15 cellular contexts compared by ENCODE assay signal in the genomic region with DNA sequence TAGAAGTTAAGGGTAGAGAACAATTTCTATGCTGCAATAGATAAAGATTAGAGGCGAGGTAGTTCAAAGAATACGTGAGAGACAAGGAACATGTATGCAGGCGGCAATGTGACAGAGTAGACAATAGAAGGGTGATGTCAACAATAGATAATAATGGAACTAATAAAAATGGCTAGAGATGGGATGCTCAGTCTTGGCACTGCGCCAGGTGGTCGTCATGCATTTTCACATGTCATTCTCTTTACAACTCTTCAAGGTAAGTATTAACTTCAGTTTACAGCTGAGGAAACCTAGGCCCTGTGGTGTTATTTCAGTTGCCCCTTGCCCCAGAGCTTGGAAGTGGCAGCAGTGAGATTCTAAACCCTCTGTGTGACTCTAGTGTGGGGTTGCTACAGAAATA.
DNase-seq lines count a peak whose midpoint lies in the region; FAIRE-seq and TF ChIP-seq lines count a peak whose summit lies in the region.
"Had no signal": no experiment of that assay in that cellular context is flagged by ENCODE, and none has a peak within 500 bp of the region (broad histone marks: within the 10 kb centered on the region; RNA-seq: fewer than 3 reads in every experiment).

No MANE protein-coding gene starts in this region.

- H3K27me3 ChIP-seq in BLaER1 = no peaks in the 10 kb centered on the region
- no peaks in the 10 kb centered on the region for H3K27me3 ChIP-seq in BLaER1 treated with 17β-estradiol and CSF1 and Interleukin-3, amounts not matched to agents 10 nM and 100 nM
- H3K27me3 ChIP-seq in endothelial cell of umbilical vein (ENCODE audit: control insufficient read depth in 2 of 2, insufficient read depth in 2 of 2, low read length in 2 of 2) = no peaks in the 10 kb centered on the region
- H3K27me3 ChIP-seq: BE2C had no signal

- H3K27ac ChIP-seq in BLaER1 (peak overlapping the region; percentile 80), endothelial cell of umbilical vein (ENCODE audit: insufficient read depth, low read depth, low read length) (no peak overlapping the region)
- peak overlapping the region in 6 of 11 experiments; percentile 5 to 78 (median 74); a peak in 10 of 22 replicates for H3K27ac ChIP-seq in BLaER1 treated with 17β-estradiol and CSF1 and Interleukin-3, amounts not matched to agents 10 nM and 100 nM
- H3K27ac ChIP-seq: A549, HL-60 had no signal

- BruUV-seq in endothelial cell of umbilical vein (replicated peaks; lab: Mats Ljungman, UMichigan) = no TSS peak

- no peak for TF ChIP-seq CTCF in endothelial cell of umbilical vein (IDR thresholded peaks at IDR 0.05; ENCODE audit: extremely low read depth in 1 of 2, insufficient read depth in 1 of 2, low read depth in 1 of 2, low read length in 2 of 2)

- no peak for FAIRE-seq in endothelial cell of umbilical vein (lab: Jason Lieb, UNC)
- FAIRE-seq: A549 had no signal

- dilution Hi-C loops in endothelial cell of umbilical vein (cut with MboI; ENCODE audit: extremely low pct_ligation_motif_present, low sequenced_read_pairs) = no loop called here

- H3K4me1 ChIP-seq in BLaER1 (peaks cover 79% of the 10 kb centered on the region), endothelial cell of umbilical vein (ENCODE audit: control insufficient read depth, extremely low read depth, insufficient read depth, low read length) (no peaks in the 10 kb centered on the region)
- H3K4me1 ChIP-seq in BLaER1 treated with 17β-estradiol and CSF1 and Interleukin-3, amounts not matched to agents 10 nM and 100 nM = peaks cover 0 to 76% (median 48%) of the 10 kb centered on the region in 10 experiments; a peak in 16 of 20 replicates
- H3K4me1 ChIP-seq: A549, BE2C, Caco-2 had no signal

- TF ChIP-seq POLR2A in endothelial cell of umbilical vein (IDR thresholded peaks at IDR 0.05; ENCODE audit: low read depth, low read length) = no peak

- no peaks in the 10 kb centered on the region for H3K9me1 ChIP-seq in endothelial cell of umbilical vein (replicated peaks; ENCODE audit: control insufficient read depth, extremely low read depth, insufficient read depth, low read length)

- intact Hi-C loops in endothelial cell of umbilical vein (cut with micrococcal nuclease) = no loop called here
- intact Hi-C loops in cardiac septum (cut with DNase I) = no loop called here

- H3K4me3 ChIP-seq in BLaER1 (no peak overlapping the region; the same call in 1 of the 2 replicates), endothelial cell of umbilical vein (replicated peaks in 1 of 3; ENCODE audit: insufficient read depth in 1 of 3, low read depth in 1 of 3, low read length in 3 of 3) (no peak overlapping the region)
- H3K4me3 ChIP-seq in BLaER1 treated with 17β-estradiol and CSF1 and Interleukin-3, amounts not matched to agents 10 nM and 100 nM = peak overlapping the region in 1 of 10 experiments; percentile 3; a peak in 2 of 20 replicates
- H3K4me3 ChIP-seq: A549, GM23338 had no signal

- H3K9ac ChIP-seq in BLaER1 (no peak overlapping the region), endothelial cell of umbilical vein (replicated peaks; ENCODE audit: extremely low read depth, insufficient read depth, low read length) (no peak overlapping the region)
- no peak overlapping the region for H3K9ac ChIP-seq in BLaER1 treated with 17β-estradiol and CSF1 and Interleukin-3, amounts not matched to agents 10 nM and 100 nM

- no peaks in the 10 kb centered on the region for H3K79me2 ChIP-seq in endothelial cell of umbilical vein (ENCODE audit: control insufficient read depth, insufficient read depth, low read length)

- no peak overlapping the region for H2AFZ ChIP-seq in endothelial cell of umbilical vein (ENCODE audit: low read depth, low read length)
- H2AFZ ChIP-seq: GM23338 had no signal

- POLR2A ChIA-PET in endothelial cell of umbilical vein (lab: Charles Lee) = no interaction called here

- peak overlapping the region; percentile 61 for H3K4me2 ChIP-seq in BLaER1
- H3K4me2 ChIP-seq in BLaER1 treated with 17β-estradiol and CSF1 and Interleukin-3, amounts not matched to agents 10 nM and 100 nM = peak overlapping the region in 6 of 11 experiments; percentile 56 to 73 (median 63); a peak in 9 of 22 replicates
- H3K4me2 ChIP-seq in endothelial cell of umbilical vein (ENCODE audit: insufficient read depth, low read length) = no peak overlapping the region
- H3K4me2 ChIP-seq: A549, GM23338 had no signal

- H3K9me3 ChIP-seq in BLaER1 (peaks cover 43% of the 10 kb centered on the region), endothelial cell of umbilical vein (replicated peaks; ENCODE audit: control insufficient read depth, insufficient read depth, low read length) (no peaks in the 10 kb centered on the region)
- peaks cover 0 to 57% (median 35%) of the 10 kb centered on the region in 11 experiments; a peak in 18 of 22 replicates for H3K9me3 ChIP-seq in BLaER1 treated with 17β-estradiol and CSF1 and Interleukin-3, amounts not matched to agents 10 nM and 100 nM (replicated peaks in 1 of 11)
- H3K9me3 ChIP-seq: A549, BE2C, Caco-2 had no signal

- H4K20me1 ChIP-seq in BLaER1 = no peaks in the 10 kb centered on the region
- H4K20me1 ChIP-seq in BLaER1 treated with 17β-estradiol and CSF1 and Interleukin-3, amounts not matched to agents 10 nM and 100 nM = no peaks in the 10 kb centered on the region
- no peaks in the 10 kb centered on the region for H4K20me1 ChIP-seq in endothelial cell of umbilical vein (replicated peaks; ENCODE audit: control insufficient read depth, extremely low read depth, insufficient read depth, low read length)

- DNase-seq in NCI-H69 (lab: John Stamatoyannopoulos, UW) (peak; percentile 21), endothelial cell of umbilical vein (ENCODE audit: low read depth, low spot score) (peak; percentile 1), putamen (ENCODE audit: low spot score) (no peak), cardiac septum (ENCODE audit: low spot score) (no peak)
- DNase-seq: BE2C; Caco-2; CD8-positive, alpha-beta memory T cell; DMS53; GF-D8; H7 had no signal

- CTCF ChIA-PET in endothelial cell of umbilical vein (lab: Charles Lee) = no interaction called here

- H3K36me3 ChIP-seq in BLaER1 (no peaks in the 10 kb centered on the region), endothelial cell of umbilical vein (ENCODE audit: control insufficient read depth in 2 of 2, extremely low read depth in 1 of 2, insufficient read depth in 2 of 2, low read length in 2 of 2) (no peaks in the 10 kb centered on the region)
- no peaks in the 10 kb centered on the region; a peak in 1 of 22 replicates for H3K36me3 ChIP-seq in BLaER1 treated with 17β-estradiol and CSF1 and Interleukin-3, amounts not matched to agents 10 nM and 100 nM
- H3K36me3 ChIP-seq: BE2C had no signal

TF ChIP-seq in endothelial cell of umbilical vein, 7 proteins besides CTCF, POLR2A, EP300 and RAD21:
- TF ChIP-seq GATA2 (IDR thresholded peaks at IDR 0.05; ENCODE audit: insufficient read depth, insufficient read length, low read depth, low read length) (no peak), JUN (IDR thresholded peaks at IDR 0.05; ENCODE audit: borderline replicate concordance, insufficient read depth, insufficient read length, low read depth) (no peak), POLR2AphosphoS5 (IDR thresholded peaks at IDR 0.05; ENCODE audit: insufficient read depth, low read depth, low read length) (no peak), MYC (IDR thresholded peaks at IDR 0.05; ENCODE audit: low read depth, low read length) (no peak), FOS (IDR thresholded peaks at IDR 0.05; ENCODE audit: borderline replicate concordance, insufficient read depth, low read length) (no peak), EZH2 (IDR thresholded peaks at IDR 0.05; ENCODE audit: borderline replicate concordance, low read depth, low read length, severe bottlenecking) (no peak)
- TF ChIP-seq, protein P1, sequence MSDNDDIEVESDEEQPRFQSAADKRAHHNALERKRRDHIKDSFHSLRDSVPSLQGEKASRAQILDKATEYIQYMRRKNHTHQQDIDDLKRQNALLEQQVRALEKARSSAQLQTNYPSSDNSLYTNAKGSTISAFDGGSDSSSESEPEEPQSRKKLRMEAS (IDR thresholded peaks at IDR 0.05; ENCODE audit: insufficient read depth, insufficient read length) = no peak

Comparison
In these comparisons a context has a peak if more than half of its experiments do, and no peak if none do; other contexts are left out.
1. DNase-seq: peak in NCI-H69 (single experiment) and endothelial cell of umbilical vein (single experiment); none in putamen (single experiment) and cardiac septum (single experiment).